1 cellular context compared by ENCODE assay signal in the genomic region with DNA sequence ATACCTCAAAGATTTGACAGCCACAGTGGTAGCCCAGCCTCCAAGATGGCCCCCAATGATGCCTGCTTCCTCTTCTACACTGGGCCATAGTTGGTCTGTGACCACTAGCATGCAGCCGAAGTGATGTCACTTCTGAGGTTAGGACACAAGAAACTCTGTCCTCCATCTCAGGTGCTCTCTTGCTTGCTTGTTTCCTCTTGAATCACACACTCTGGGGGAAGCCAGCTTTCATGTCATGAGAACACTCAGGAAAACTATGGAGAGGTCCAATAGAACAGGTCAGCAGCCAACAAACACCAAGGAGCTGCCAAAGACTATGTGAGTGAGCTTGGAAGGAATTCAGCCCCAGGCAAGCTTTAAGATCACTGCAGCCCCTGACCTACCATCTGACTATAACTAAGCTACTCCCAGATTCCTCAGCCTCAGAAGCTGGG.
A peak's percentile ranks its signal among the peaks of the same experiment; 100 is the strongest.
TF ChIP-seq lines count a peak whose summit lies in the region.

No MANE protein-coding gene starts in this region.

TF ChIP-seq in GM12878, 131 proteins besides CTCF, POLR2A, EP300 and RAD21 (continued from another document and continues in another):
- TF ChIP-seq, protein P1, sequence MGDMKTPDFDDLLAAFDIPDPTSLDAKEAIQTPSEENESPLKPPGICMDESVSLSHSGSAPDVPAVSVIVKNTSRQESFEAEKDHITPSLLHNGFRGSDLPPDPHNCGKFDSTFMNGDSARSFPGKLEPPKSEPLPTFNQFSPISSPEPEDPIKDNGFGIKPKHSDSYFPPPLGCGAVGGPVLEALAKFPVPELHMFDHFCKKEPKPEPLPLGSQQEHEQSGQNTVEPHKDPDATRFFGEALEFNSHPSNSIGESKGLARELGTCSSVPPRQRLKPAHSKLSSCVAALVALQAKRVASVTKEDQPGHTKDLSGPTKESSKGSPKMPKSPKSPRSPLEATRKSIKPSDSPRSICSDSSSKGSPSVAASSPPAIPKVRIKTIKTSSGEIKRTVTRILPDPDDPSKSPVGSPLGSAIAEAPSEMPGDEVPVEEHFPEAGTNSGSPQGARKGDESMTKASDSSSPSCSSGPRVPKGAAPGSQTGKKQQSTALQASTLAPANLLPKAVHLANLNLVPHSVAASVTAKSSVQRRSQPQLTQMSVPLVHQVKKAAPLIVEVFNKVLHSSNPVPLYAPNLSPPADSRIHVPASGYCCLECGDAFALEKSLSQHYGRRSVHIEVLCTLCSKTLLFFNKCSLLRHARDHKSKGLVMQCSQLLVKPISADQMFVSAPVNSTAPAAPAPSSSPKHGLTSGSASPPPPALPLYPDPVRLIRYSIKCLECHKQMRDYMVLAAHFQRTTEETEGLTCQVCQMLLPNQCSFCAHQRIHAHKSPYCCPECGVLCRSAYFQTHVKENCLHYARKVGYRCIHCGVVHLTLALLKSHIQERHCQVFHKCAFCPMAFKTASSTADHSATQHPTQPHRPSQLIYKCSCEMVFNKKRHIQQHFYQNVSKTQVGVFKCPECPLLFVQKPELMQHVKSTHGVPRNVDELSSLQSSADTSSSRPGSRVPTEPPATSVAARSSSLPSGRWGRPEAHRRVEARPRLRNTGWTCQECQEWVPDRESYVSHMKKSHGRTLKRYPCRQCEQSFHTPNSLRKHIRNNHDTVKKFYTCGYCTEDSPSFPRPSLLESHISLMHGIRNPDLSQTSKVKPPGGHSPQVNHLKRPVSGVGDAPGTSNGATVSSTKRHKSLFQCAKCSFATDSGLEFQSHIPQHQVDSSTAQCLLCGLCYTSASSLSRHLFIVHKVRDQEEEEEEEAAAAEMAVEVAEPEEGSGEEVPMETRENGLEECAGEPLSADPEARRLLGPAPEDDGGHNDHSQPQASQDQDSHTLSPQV (IDR thresholded peaks at IDR 0.05) = no peak
- TF ChIP-seq RB1 (IDR thresholded peaks at IDR 0.05; ENCODE audit: borderline replicate concordance) (no peak), RAD51 (IDR thresholded peaks at IDR 0.05) (no peak), NFIC (IDR thresholded peaks at IDR 0.05; ENCODE audit: low read depth, low read length) (no peak), CBX5 (IDR thresholded peaks at IDR 0.05; ENCODE audit: low read depth) (no peak), RBBP5 (conservative IDR thresholded peaks at IDR 0.05) (no peak), IRF4 (IDR thresholded peaks at IDR 0.05; ENCODE audit: low read depth, low read length) (no peak), TARDBP (IDR thresholded peaks at IDR 0.05; ENCODE audit: borderline replicate concordance) (no peak), LARP7 (IDR thresholded peaks at IDR 0.05) (no peak), SRF (IDR thresholded peaks at IDR 0.05; ENCODE audit: low read depth in 2 of 2, low read length in 2 of 2) (no peak), STAT1 (conservative IDR thresholded peaks at IDR 0.05) (no peak), SPI1 (IDR thresholded peaks at IDR 0.05; ENCODE audit: borderline replicate concordance, insufficient read depth, low read depth, low read length) (peak; percentile 63; the same call in 1 of the 2 replicates), HDGF (IDR thresholded peaks at IDR 0.05) (no peak), ZZZ3 (IDR thresholded peaks at IDR 0.05; ENCODE audit: control insufficient read depth, insufficient read length, low read depth) (no peak), SMC3 (IDR thresholded peaks at IDR 0.05; ENCODE audit: borderline replicate concordance, low read length) (no peak), NR2C2 (IDR thresholded peaks at IDR 0.05; ENCODE audit: borderline replicate concordance, control insufficient read depth, insufficient read length, low read depth) (no peak), POU2F2 (IDR thresholded peaks at IDR 0.05; ENCODE audit: borderline replicate concordance, low read depth, low read length) (no peak), YY1 (IDR thresholded peaks at IDR 0.05; ENCODE audit: low read depth, low read length) (peak; percentile 90), KLF5 (IDR thresholded peaks at IDR 0.05; ENCODE audit: partially characterized antibody) (no peak), SUZ12 (IDR thresholded peaks at IDR 0.05; ENCODE audit: unreplicated experiment) (no peak), TBL1XR1 (IDR thresholded peaks at IDR 0.05; ENCODE audit: low read depth, low read length) (no peak), CREB1 (IDR thresholded peaks at IDR 0.05; ENCODE audit: low read depth) (0 out of 2 replicates have a peak, but pooled peaks have one; percentile 39), BHLHE40 (IDR thresholded peaks at IDR 0.05; ENCODE audit: borderline replicate concordance in 1 of 2, low read depth in 2 of 2, low read length in 1 of 2) (peak in 1 of 2 experiments; percentile 18; a peak in 1 of 4 replicates), NR2C1 (IDR thresholded peaks at IDR 0.05) (no peak), MTA2 (IDR thresholded peaks at IDR 0.05; ENCODE audit: low read depth) (no peak), KDM1A (IDR thresholded peaks at IDR 0.05; ENCODE audit: borderline replicate concordance) (no peak)
- TF ChIP-seq, protein P2, sequence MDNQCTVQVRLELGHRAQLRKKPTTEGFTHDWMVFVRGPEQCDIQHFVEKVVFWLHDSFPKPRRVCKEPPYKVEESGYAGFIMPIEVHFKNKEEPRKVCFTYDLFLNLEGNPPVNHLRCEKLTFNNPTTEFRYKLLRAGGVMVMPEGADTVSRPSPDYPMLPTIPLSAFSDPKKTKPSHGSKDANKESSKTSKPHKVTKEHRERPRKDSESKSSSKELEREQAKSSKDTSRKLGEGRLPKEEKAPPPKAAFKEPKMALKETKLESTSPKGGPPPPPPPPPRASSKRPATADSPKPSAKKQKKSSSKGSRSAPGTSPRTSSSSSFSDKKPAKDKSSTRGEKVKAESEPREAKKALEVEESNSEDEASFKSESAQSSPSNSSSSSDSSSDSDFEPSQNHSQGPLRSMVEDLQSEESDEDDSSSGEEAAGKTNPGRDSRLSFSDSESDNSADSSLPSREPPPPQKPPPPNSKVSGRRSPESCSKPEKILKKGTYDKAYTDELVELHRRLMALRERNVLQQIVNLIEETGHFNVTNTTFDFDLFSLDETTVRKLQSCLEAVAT (IDR thresholded peaks at IDR 0.05) = no peak
- TF ChIP-seq, protein P3, sequence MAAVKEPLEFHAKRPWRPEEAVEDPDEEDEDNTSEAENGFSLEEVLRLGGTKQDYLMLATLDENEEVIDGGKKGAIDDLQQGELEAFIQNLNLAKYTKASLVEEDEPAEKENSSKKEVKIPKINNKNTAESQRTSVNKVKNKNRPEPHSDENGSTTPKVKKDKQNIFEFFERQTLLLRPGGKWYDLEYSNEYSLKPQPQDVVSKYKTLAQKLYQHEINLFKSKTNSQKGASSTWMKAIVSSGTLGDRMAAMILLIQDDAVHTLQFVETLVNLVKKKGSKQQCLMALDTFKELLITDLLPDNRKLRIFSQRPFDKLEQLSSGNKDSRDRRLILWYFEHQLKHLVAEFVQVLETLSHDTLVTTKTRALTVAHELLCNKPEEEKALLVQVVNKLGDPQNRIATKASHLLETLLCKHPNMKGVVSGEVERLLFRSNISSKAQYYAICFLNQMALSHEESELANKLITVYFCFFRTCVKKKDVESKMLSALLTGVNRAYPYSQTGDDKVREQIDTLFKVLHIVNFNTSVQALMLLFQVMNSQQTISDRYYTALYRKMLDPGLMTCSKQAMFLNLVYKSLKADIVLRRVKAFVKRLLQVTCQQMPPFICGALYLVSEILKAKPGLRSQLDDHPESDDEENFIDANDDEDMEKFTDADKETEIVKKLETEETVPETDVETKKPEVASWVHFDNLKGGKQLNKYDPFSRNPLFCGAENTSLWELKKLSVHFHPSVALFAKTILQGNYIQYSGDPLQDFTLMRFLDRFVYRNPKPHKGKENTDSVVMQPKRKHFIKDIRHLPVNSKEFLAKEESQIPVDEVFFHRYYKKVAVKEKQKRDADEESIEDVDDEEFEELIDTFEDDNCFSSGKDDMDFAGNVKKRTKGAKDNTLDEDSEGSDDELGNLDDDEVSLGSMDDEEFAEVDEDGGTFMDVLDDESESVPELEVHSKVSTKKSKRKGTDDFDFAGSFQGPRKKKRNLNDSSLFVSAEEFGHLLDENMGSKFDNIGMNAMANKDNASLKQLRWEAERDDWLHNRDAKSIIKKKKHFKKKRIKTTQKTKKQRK (IDR thresholded peaks at IDR 0.05; ENCODE audit: low read depth, low read length) = no peak
- TF ChIP-seq, protein P4, sequence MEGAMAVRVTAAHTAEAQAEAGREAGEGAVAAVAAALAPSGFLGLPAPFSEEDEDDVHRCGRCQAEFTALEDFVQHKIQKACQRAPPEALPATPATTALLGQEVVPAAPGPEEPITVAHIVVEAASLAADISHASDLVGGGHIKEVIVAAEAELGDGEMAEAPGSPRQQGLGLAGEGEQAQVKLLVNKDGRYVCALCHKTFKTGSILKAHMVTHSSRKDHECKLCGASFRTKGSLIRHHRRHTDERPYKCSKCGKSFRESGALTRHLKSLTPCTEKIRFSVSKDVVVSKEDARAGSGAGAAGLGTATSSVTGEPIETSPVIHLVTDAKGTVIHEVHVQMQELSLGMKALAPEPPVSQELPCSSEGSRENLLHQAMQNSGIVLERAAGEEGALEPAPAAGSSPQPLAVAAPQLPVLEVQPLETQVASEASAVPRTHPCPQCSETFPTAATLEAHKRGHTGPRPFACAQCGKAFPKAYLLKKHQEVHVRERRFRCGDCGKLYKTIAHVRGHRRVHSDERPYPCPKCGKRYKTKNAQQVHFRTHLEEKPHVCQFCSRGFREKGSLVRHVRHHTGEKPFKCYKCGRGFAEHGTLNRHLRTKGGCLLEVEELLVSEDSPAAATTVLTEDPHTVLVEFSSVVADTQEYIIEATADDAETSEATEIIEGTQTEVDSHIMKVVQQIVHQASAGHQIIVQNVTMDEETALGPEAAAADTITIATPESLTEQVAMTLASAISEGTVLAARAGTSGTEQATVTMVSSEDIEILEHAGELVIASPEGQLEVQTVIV (IDR thresholded peaks at IDR 0.05; ENCODE audit: borderline replicate concordance, partially characterized antibody) = no peak
- TF ChIP-seq, protein P5, sequence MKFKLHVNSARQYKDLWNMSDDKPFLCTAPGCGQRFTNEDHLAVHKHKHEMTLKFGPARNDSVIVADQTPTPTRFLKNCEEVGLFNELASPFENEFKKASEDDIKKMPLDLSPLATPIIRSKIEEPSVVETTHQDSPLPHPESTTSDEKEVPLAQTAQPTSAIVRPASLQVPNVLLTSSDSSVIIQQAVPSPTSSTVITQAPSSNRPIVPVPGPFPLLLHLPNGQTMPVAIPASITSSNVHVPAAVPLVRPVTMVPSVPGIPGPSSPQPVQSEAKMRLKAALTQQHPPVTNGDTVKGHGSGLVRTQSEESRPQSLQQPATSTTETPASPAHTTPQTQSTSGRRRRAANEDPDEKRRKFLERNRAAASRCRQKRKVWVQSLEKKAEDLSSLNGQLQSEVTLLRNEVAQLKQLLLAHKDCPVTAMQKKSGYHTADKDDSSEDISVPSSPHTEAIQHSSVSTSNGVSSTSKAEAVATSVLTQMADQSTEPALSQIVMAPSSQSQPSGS (IDR thresholded peaks at IDR 0.05; ENCODE audit: low read length) = 0 out of 2 replicates have a peak, but pooled peaks have one; percentile 24
- TF ChIP-seq, protein P6, sequence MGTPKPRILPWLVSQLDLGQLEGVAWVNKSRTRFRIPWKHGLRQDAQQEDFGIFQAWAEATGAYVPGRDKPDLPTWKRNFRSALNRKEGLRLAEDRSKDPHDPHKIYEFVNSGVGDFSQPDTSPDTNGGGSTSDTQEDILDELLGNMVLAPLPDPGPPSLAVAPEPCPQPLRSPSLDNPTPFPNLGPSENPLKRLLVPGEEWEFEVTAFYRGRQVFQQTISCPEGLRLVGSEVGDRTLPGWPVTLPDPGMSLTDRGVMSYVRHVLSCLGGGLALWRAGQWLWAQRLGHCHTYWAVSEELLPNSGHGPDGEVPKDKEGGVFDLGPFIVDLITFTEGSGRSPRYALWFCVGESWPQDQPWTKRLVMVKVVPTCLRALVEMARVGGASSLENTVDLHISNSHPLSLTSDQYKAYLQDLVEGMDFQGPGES (IDR thresholded peaks at IDR 0.05) = no peak
- TF ChIP-seq, protein P7, sequence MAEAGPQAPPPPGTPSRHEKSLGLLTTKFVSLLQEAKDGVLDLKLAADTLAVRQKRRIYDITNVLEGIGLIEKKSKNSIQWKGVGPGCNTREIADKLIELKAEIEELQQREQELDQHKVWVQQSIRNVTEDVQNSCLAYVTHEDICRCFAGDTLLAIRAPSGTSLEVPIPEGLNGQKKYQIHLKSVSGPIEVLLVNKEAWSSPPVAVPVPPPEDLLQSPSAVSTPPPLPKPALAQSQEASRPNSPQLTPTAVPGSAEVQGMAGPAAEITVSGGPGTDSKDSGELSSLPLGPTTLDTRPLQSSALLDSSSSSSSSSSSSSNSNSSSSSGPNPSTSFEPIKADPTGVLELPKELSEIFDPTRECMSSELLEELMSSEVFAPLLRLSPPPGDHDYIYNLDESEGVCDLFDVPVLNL (IDR thresholded peaks at IDR 0.05; ENCODE audit: low read depth, low read length) = no peak
- TF ChIP-seq, protein P8, sequence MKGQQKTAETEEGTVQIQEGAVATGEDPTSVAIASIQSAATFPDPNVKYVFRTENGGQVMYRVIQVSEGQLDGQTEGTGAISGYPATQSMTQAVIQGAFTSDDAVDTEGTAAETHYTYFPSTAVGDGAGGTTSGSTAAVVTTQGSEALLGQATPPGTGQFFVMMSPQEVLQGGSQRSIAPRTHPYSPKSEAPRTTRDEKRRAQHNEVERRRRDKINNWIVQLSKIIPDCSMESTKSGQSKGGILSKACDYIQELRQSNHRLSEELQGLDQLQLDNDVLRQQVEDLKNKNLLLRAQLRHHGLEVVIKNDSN (IDR thresholded peaks at IDR 0.05; ENCODE audit: borderline replicate concordance, extremely low read length, insufficient read depth, low read depth, low read length) = no peak
- TF ChIP-seq, protein P9, sequence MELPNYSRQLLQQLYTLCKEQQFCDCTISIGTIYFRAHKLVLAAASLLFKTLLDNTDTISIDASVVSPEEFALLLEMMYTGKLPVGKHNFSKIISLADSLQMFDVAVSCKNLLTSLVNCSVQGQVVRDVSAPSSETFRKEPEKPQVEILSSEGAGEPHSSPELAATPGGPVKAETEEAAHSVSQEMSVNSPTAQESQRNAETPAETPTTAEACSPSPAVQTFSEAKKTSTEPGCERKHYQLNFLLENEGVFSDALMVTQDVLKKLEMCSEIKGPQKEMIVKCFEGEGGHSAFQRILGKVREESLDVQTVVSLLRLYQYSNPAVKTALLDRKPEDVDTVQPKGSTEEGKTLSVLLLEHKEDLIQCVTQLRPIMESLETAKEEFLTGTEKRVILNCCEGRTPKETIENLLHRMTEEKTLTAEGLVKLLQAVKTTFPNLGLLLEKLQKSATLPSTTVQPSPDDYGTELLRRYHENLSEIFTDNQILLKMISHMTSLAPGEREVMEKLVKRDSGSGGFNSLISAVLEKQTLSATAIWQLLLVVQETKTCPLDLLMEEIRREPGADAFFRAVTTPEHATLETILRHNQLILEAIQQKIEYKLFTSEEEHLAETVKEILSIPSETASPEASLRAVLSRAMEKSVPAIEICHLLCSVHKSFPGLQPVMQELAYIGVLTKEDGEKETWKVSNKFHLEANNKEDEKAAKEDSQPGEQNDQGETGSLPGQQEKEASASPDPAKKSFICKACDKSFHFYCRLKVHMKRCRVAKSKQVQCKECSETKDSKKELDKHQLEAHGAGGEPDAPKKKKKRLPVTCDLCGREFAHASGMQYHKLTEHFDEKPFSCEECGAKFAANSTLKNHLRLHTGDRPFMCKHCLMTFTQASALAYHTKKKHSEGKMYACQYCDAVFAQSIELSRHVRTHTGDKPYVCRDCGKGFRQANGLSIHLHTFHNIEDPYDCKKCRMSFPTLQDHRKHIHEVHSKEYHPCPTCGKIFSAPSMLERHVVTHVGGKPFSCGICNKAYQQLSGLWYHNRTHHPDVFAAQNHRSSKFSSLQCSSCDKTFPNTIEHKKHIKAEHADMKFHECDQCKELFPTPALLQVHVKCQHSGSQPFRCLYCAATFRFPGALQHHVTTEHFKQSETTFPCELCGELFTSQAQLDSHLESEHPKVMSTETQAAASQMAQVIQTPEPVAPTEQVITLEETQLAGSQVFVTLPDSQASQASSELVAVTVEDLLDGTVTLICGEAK (IDR thresholded peaks at IDR 0.05; ENCODE audit: borderline replicate concordance) = no peak
